In the genomic region with DNA sequence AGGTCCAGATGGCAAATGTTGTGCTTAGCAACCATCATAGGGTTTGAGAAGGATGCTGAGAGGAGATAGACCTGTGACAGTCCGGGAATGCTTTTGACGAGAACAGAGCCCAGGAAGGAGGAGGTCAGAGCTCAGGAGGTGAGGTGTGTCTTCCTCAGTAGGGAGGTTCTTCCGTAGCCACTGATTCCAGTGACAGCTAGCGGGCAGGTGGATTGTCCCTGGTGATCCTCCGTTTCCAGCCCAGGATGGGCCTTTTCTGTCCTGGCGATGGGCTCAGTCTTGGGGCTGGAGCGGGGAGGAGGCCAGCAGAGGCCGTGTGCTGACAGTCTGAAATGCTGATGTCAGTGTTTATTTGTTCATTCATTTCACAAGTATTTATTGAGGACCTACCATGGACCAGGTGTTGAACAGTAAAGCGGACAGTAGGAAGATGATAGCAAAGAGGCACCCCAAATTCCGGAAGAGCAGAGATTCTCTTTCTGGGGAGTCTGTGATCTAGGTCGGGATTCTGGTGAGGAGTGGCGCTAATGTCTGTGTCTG, we compare ENCODE assay signal across 31 cellular contexts. TPM values are rescaled to one million over a fixed set of nuclear protein-coding genes. Genes with fewer than 3 reads are reported as not detected.
"Had no signal": no experiment of that assay in that cellular context is flagged by ENCODE, and none has a peak within 500 bp of the region (broad histone marks: within the 10 kb centered on the region; RNA-seq: fewer than 3 reads in every experiment).

No MANE protein-coding gene starts in this region.

- H3K4me1 ChIP-seq: gastrocnemius medialis, prostate gland, right atrium auricular region, thyroid gland had no signal

- ATAC-seq: gastrocnemius medialis; heart left ventricle; left cardiac atrium; left lung; mucosa of descending colon; natural killer cell treated with Interleukin-12 subunit alpha and Interleukin-12 subunit beta and Interleukin-15 and Interleukin-18, amount 100 ng/mL, for 72 hours; stimulated activated memory B cell treated with anti-CD40 and anti-IgM and Interleukin-4, amounts not matched to agents 10 μg/mL and 1 μg/mL and 100 μg/mL, for 72 hours had no signal

- H3K4me3 Mint-ChIP-seq: mesothelial cell of epicardium; naive B cell; natural killer cell treated with Interleukin-12 subunit alpha and Interleukin-12 subunit beta and Interleukin-15 and Interleukin-18, amount 100 ng/mL, for 72 hours; neural crest cell; stimulated activated memory B cell treated with anti-CD40 and anti-IgM and Interleukin-4, amounts not matched to agents 10 μg/mL and 1 μg/mL and 100 μg/mL, for 72 hours had no signal

- H3K27ac Mint-ChIP-seq: mesothelial cell of epicardium; natural killer cell treated with Interleukin-12 subunit alpha and Interleukin-12 subunit beta and Interleukin-15 and Interleukin-18, amount 100 ng/mL, for 72 hours; stimulated activated memory B cell treated with anti-CD40 and anti-IgM and Interleukin-4, amounts not matched to agents 10 μg/mL and 1 μg/mL and 100 μg/mL, for 72 hours had no signal

- H3K4me2 ChIP-seq: hepatocyte had no signal

- H3K4me3 ChIP-seq: coronary artery, dorsolateral prefrontal cortex, gastrocnemius medialis, heart left ventricle, hepatocyte, left lung, mucosa of descending colon, prostate gland, right atrium auricular region, skin epidermis, spleen, stomach, thyroid gland, vagina had no signal

- H3K4me1 Mint-ChIP-seq: mesothelial cell of epicardium had no signal

- H3K27ac ChIP-seq: coronary artery, gastrocnemius medialis, heart left ventricle, hepatocyte, left lung, prostate gland, right atrium auricular region, skin epidermis, spleen, stomach, thyroid gland, vagina had no signal

- H2AFZ ChIP-seq: hepatocyte had no signal

- H3K27me3 ChIP-seq: dorsolateral prefrontal cortex, gastrocnemius medialis, heart left ventricle, hepatocyte, left lung, right atrium auricular region, spleen, stomach, thyroid gland, vagina had no signal

- H3K36me3 ChIP-seq: prostate gland had no signal

- H3K9me3 Mint-ChIP-seq: mesothelial cell of epicardium; naive B cell; natural killer cell treated with Interleukin-12 subunit alpha and Interleukin-12 subunit beta and Interleukin-15 and Interleukin-18, amount 100 ng/mL, for 72 hours; neural crest cell; stimulated activated memory B cell treated with anti-CD40 and anti-IgM and Interleukin-4, amounts not matched to agents 10 μg/mL and 1 μg/mL and 100 μg/mL, for 72 hours had no signal

- H3K9me3 ChIP-seq: gastrocnemius medialis, heart left ventricle, left lung, mucosa of descending colon, prostate gland, right atrium auricular region, spleen, stomach, thyroid gland, vagina had no signal

- DNase-seq: dorsolateral prefrontal cortex; effector CD4-positive, alpha-beta T cell; foreskin fibroblast; gastrocnemius medialis; left cardiac atrium; mesenchymal stem cell; mucosa of descending colon; naive B cell; spleen; stimulated activated CD4-positive, alpha-beta T cell treated with anti-CD3 and anti-CD28 coated beads, Interleukin-4, amount 100 ng/mL, for 4 hours; stomach; thyroid gland; trophoblast cell had no signal

RNA-seq across cellular contexts. Expression of a gene that starts 45.9 kb away (rescaled TPM):
- total RNA-seq: gastrocnemius medialis; heart left ventricle; kidney epithelial cell; left cardiac atrium; lower leg skin; lung microvascular endothelial cell; mesothelial cell of epicardium; mucosa of descending colon; natural killer cell treated with Interleukin-12 subunit alpha and Interleukin-12 subunit beta and Interleukin-15 and Interleukin-18, amount 100 ng/mL, for 72 hours; neural crest cell; prostate gland; right atrium auricular region; subcutaneous adipose tissue; thyroid gland; ureter; vagina had no signal
- polyA plus RNA-seq: esophagus, heart left ventricle, hepatocyte had no signal
